ENCODE assay signal across 1 cellular context in genomic region chr17:76131692-76132573, GRCh38.
TF ChIP-seq lines count a peak whose summit lies in the region.

No MANE protein-coding gene starts in this region.

TF ChIP-seq in HepG2, 621 proteins besides CTCF, POLR2A, EP300 and RAD21 (continued from another document and continues in another):
- TF ChIP-seq GMEB2 (CRISPR knock-in tag; IDR thresholded peaks at IDR 0.05; ENCODE audit: low read depth) (no peak), ZNF180 (CRISPR knock-in tag; IDR thresholded peaks at IDR 0.05; ENCODE audit: borderline replicate concordance, low read depth) (no peak), ZBTB7A (CRISPR knock-in tag; IDR thresholded peaks at IDR 0.05) (0 out of 2 replicates have a peak, but pooled peaks have one; percentile 12), ADNP (CRISPR knock-in tag; IDR thresholded peaks at IDR 0.05) (no peak), ZNF784 (CRISPR knock-in tag; IDR thresholded peaks at IDR 0.05; ENCODE audit: borderline replicate concordance) (no peak), NR2F6 (IDR thresholded peaks at IDR 0.05) (no peak), NR2F6 (CRISPR knock-in tag; IDR thresholded peaks at IDR 0.05) (0 out of 2 replicates have a peak, but pooled peaks have one; percentile 22), RELA (CRISPR knock-in tag; IDR thresholded peaks at IDR 0.05) (no peak), ZBTB21 (CRISPR knock-in tag; IDR thresholded peaks at IDR 0.05) (no peak), PHF20 (CRISPR knock-in tag; IDR thresholded peaks at IDR 0.05) (peak; percentile 30; the same call in 1 of the 2 replicates), HNRNPUL1 (IDR thresholded peaks at IDR 0.05; ENCODE audit: low read depth, low read length) (no peak), RCOR2 (CRISPR knock-in tag; IDR thresholded peaks at IDR 0.05) (no peak), MLXIP (CRISPR knock-in tag; IDR thresholded peaks at IDR 0.05; ENCODE audit: borderline replicate concordance) (no peak), ISL2 (CRISPR knock-in tag; IDR thresholded peaks at IDR 0.05) (0 out of 2 replicates have a peak, but pooled peaks have one; percentile 21), ZNF670 (CRISPR knock-in tag; IDR thresholded peaks at IDR 0.05; ENCODE audit: borderline replicate concordance) (no peak), ZSCAN30 (CRISPR knock-in tag; IDR thresholded peaks at IDR 0.05) (no peak), MAFG (CRISPR knock-in tag; IDR thresholded peaks at IDR 0.05) (no peak), E2F1 (CRISPR knock-in tag; IDR thresholded peaks at IDR 0.05) (no peak), IKZF4 (CRISPR knock-in tag; IDR thresholded peaks at IDR 0.05; ENCODE audit: borderline replicate concordance, low read depth, not compliant biosample characterization) (no peak), FOXP1 (IDR thresholded peaks at IDR 0.05) (no peak), FOXP1 (CRISPR knock-in tag; IDR thresholded peaks at IDR 0.05) (no peak), KDM2A (CRISPR knock-in tag; IDR thresholded peaks at IDR 0.05; ENCODE audit: borderline replicate concordance, low read depth) (no peak; the same call in 1 of the 2 replicates), HOXA9 (CRISPR knock-in tag; IDR thresholded peaks at IDR 0.05; ENCODE audit: borderline replicate concordance) (no peak), ZSCAN25 (CRISPR knock-in tag; IDR thresholded peaks at IDR 0.05) (peak; percentile 73; the same call in 1 of the 2 replicates), ONECUT2 (CRISPR knock-in tag; IDR thresholded peaks at IDR 0.05) (no peak), ZNF343 (CRISPR knock-in tag; IDR thresholded peaks at IDR 0.05) (0 out of 2 replicates have a peak, but pooled peaks have one; percentile 21), SNRNP70 (IDR thresholded peaks at IDR 0.05; ENCODE audit: low read depth, low read length) (no peak), TRIM24 (CRISPR knock-in tag; IDR thresholded peaks at IDR 0.05) (no peak), ZNF407 (CRISPR knock-in tag; IDR thresholded peaks at IDR 0.05; ENCODE audit: not compliant biosample characterization) (no peak), MED8 (CRISPR knock-in tag; IDR thresholded peaks at IDR 0.05; ENCODE audit: insufficient replicate concordance) (no peak), THAP8 (CRISPR knock-in tag; IDR thresholded peaks at IDR 0.05; ENCODE audit: borderline replicate concordance) (no peak), ZGPAT (CRISPR knock-in tag; IDR thresholded peaks at IDR 0.05) (peak; percentile 6; the same call in 1 of the 2 replicates), ZNF367 (CRISPR knock-in tag; IDR thresholded peaks at IDR 0.05; ENCODE audit: borderline replicate concordance) (0 out of 2 replicates have a peak, but pooled peaks have one; percentile 17), PPARG (CRISPR knock-in tag; conservative IDR thresholded peaks at IDR 0.05) (no peak), ZNF143 (CRISPR knock-in tag; IDR thresholded peaks at IDR 0.05) (peak; percentile 38; the same call in 1 of the 2 replicates), IKZF1 (IDR thresholded peaks at IDR 0.05) (no peak), ELF3 (CRISPR knock-in tag; IDR thresholded peaks at IDR 0.05) (no peak), ZNF740 (CRISPR knock-in tag; IDR thresholded peaks at IDR 0.05) (no peak), ZNF747 (CRISPR knock-in tag; IDR thresholded peaks at IDR 0.05; ENCODE audit: borderline replicate concordance) (no peak), ZNF468 (CRISPR knock-in tag; IDR thresholded peaks at IDR 0.05) (no peak), ZNF547 (CRISPR knock-in tag; IDR thresholded peaks at IDR 0.05) (no peak), GLMP (CRISPR knock-in tag; IDR thresholded peaks at IDR 0.05; ENCODE audit: borderline replicate concordance) (no peak), ZFP41 (CRISPR knock-in tag; IDR thresholded peaks at IDR 0.05; ENCODE audit: borderline replicate concordance) (no peak), ATRX (CRISPR knock-in tag; IDR thresholded peaks at IDR 0.05; ENCODE audit: borderline replicate concordance) (no peak), ZNF124 (CRISPR knock-in tag; IDR thresholded peaks at IDR 0.05) (no peak), RAD51 (IDR thresholded peaks at IDR 0.05; ENCODE audit: borderline replicate concordance) (no peak), TARDBP (CRISPR knock-in tag; IDR thresholded peaks at IDR 0.05) (no peak), MTF2 (CRISPR knock-in tag; IDR thresholded peaks at IDR 0.05; ENCODE audit: borderline replicate concordance) (no peak), DNMT1 (CRISPR knock-in tag; IDR thresholded peaks at IDR 0.05) (no peak; the same call in 1 of the 2 replicates)
